Comparison of ENCODE assay signal across 8 cellular contexts in genomic region chr3:111859061-111859973, GRCh38. TPM values are rescaled to one million over a fixed set of nuclear protein-coding genes. Genes with fewer than 3 reads are reported as not detected.
DNase-seq lines count a peak whose midpoint lies in the region; ATAC-seq and TF ChIP-seq lines count a peak whose summit lies in the region.

TSS of gene PHLDB2 (plus strand) at chr3:111859265. CDS start at chr3:111884078, 24,813 bp downstream.

- no peak for TF ChIP-seq EP300 in stomach (IDR thresholded peaks at IDR 0.05)

- H3K4me3 ChIP-seq in stomach, result peak within 1 kb of the TSS; percentile 57 to 85 (median 80)

- intact Hi-C loops in stomach (cut with DNase I; ENCODE audit: low total_unique reads), result loop anchor here (10.0 kb wide), 2 partner anchors 105 to 135 kb away; no protein-coding TSS in a partner anchor

- no peaks in the 10 kb centered on the region for H3K27me3 ChIP-seq in stomach

- ATAC-seq in HG02678 (IDR thresholded peaks at IDR 0.05; ENCODE audit: unreplicated experiment) (peak; percentile 26), naive B cell (ENCODE audit: low read depth in 2 of 2) (peak; percentile 72 to 77)

- no peaks in the 10 kb centered on the region for H3K9me3 Mint-ChIP-seq in activated T-cell treated with anti-CD3 and anti-CD28 coated beads, Interleukin-2, amount 50 U/mL, for 24 hours
- no peaks in the 10 kb centered on the region for H3K9me3 Mint-ChIP-seq in naive B cell

- no peaks in the 10 kb centered on the region for H3K36me3 ChIP-seq in stomach

- H3K27ac Mint-ChIP-seq in activated T-cell treated with anti-CD3 and anti-CD28 coated beads, Interleukin-2, amount 50 U/mL, for 24 hours, result peak within 1 kb of the TSS; percentile 20
- peak within 1 kb of the TSS; percentile 93 to 98 (median 95) for H3K27ac Mint-ChIP-seq in naive B cell

- no peaks in the 10 kb centered on the region for H3K9me3 ChIP-seq in stomach

- peak within 1 kb of the TSS; percentile 83 to 97 (median 91) for H3K27ac ChIP-seq in stomach

- peaks cover 2% of the 10 kb centered on the region for H3K36me3 Mint-ChIP-seq in activated T-cell treated with anti-CD3 and anti-CD28 coated beads, Interleukin-2, amount 50 U/mL, for 24 hours (ENCODE audit: low read depth)
- H3K36me3 Mint-ChIP-seq in naive B cell, result no peaks in the 10 kb centered on the region

- H3K27me3 Mint-ChIP-seq in activated T-cell treated with anti-CD3 and anti-CD28 coated beads, Interleukin-2, amount 50 U/mL, for 24 hours, result peaks cover 38% of the 10 kb centered on the region
- H3K27me3 Mint-ChIP-seq in naive B cell, result peaks cover 0 to 14% (median 7%) of the 10 kb centered on the region in 3 donors

- TF ChIP-seq POLR2A in erythroblast (IDR thresholded peaks at IDR 0.05; ENCODE audit: low read length), result no peak
- TF ChIP-seq POLR2A in stomach (IDR thresholded peaks at IDR 0.05), result no peak

- peak; percentile 65 for DNase-seq in DMS79 treated with DMSO at 0.1 percent for 48 hours (lab: John Stamatoyannopoulos, UW)
- DNase-seq in NCI-H82 (lab: John Stamatoyannopoulos, UW), result peak; percentile 97
- DNase-seq in activated T-cell treated with anti-CD3 and anti-CD28 coated beads, Interleukin-2, amount 50 U/mL, for 24 hours, result peak; percentile 67
- peak; percentile 3 to 11 for DNase-seq in erythroblast (lab: John Stamatoyannopoulos, UW)
- DNase-seq in naive B cell, result peak; percentile 66
- peak; percentile 45 for DNase-seq in stomach
- DNase-seq in OCI-M2 (lab: John Stamatoyannopoulos, UW; ENCODE audit: unreplicated experiment), result no peak

- H3K4me1 ChIP-seq in stomach, result peaks cover under 1 to 66% (median 44%) of the 10 kb centered on the region in 4 donors

- no peak for TF ChIP-seq CTCF in stomach (IDR thresholded peaks at IDR 0.05)

- peak within 1 kb of the TSS; percentile 82 for H3K4me3 Mint-ChIP-seq in activated T-cell treated with anti-CD3 and anti-CD28 coated beads, Interleukin-2, amount 50 U/mL, for 24 hours
- H3K4me3 Mint-ChIP-seq in naive B cell, result peak within 1 kb of the TSS; percentile 97 to 99 (median 98)

- H3K4me1 Mint-ChIP-seq in activated T-cell treated with anti-CD3 and anti-CD28 coated beads, Interleukin-2, amount 50 U/mL, for 24 hours (ENCODE audit: low read depth), result peaks cover 16% of the 10 kb centered on the region
- H3K4me1 Mint-ChIP-seq in naive B cell, result peaks cover 10 to 26% (median 23%) of the 10 kb centered on the region in 3 donors

- 1 to 4% (median 2%) methylated on average over 61 to 78 of the region's 78 CpGs for WGBS in stomach, 5 donors

RNA-seq across cellular contexts. Expression of gene PHLDB2, which starts in this region (rescaled TPM):
- polyA plus RNA-seq in naive B cell (ENCODE audit: low read depth in 6 of 6) (1 to 10 TPM; 2.1 to 6.7 (median 4.5) TPM), stomach (10 to 100 TPM; 10.6 to 17.3 (median 13.3) TPM)
- 100 to 1,000 TPM in 2 of 5 donors, 10 to 100 TPM in 3; 13.0 to 149 (median 83.3) TPM for total RNA-seq in stomach
